ENCODE assay signal across 22 cellular contexts in genomic region chr5:96172436-96172835, GRCh38.
DNase-seq lines count a peak whose midpoint lies in the region; ATAC-seq and TF ChIP-seq lines count a peak whose summit lies in the region.
"Had no signal": no experiment of that assay in that cellular context is flagged by ENCODE, and none has a peak within 500 bp of the region (broad histone marks: within the 10 kb centered on the region; RNA-seq: fewer than 3 reads in every experiment).

No MANE protein-coding gene starts in this region.

- H3K36me3 Mint-ChIP-seq in HFFc6 (ENCODE audit: low read depth) = no peaks in the 10 kb centered on the region
- no peaks in the 10 kb centered on the region for H3K36me3 Mint-ChIP-seq in mesothelial cell of epicardium
- H3K36me3 Mint-ChIP-seq: type B pancreatic cell had no signal

- no peaks in the 10 kb centered on the region for H3K9me3 Mint-ChIP-seq in HFFc6
- H3K9me3 Mint-ChIP-seq in mesothelial cell of epicardium = no peaks in the 10 kb centered on the region
- H3K9me3 Mint-ChIP-seq: activated T-cell treated with anti-CD3 and anti-CD28 coated beads, Interleukin-2, amount 50 U/mL, for 72 hours; CD4-positive, alpha-beta T cell; stimulated activated naive CD8-positive, alpha-beta T cell treated with anti-CD3 and anti-CD28 coated beads, Interleukin-15, Interleukin-2, amounts not matched to agents 100 ng/mL and 50 ng/mL, for 24 hours; type B pancreatic cell had no signal

- intact Hi-C loops in lower lobe of right lung (cut with DNase I) = no loop called here

- POLR2A ChIA-PET in AG04449 (lab: Yijun Ruan, JAX) = no interaction called here

- no peaks in the 10 kb centered on the region for H3K27me3 ChIP-seq in lower lobe of right lung (ENCODE audit: low read depth)
- H3K27me3 ChIP-seq: gastroesophageal sphincter had no signal

- no peaks in the 10 kb centered on the region for H3K27me3 Mint-ChIP-seq in HFFc6 (ENCODE audit: insufficient read depth)
- peaks cover 2% of the 10 kb centered on the region for H3K27me3 Mint-ChIP-seq in mesothelial cell of epicardium (ENCODE audit: low read depth)
- H3K27me3 Mint-ChIP-seq: CD4-positive, alpha-beta T cell; type B pancreatic cell had no signal

- H3K4me3 Mint-ChIP-seq in HFFc6 = peak overlapping the region; percentile 1; the same call in 1 of the 2 replicates
- H3K4me3 Mint-ChIP-seq in mesothelial cell of epicardium = no peak overlapping the region
- H3K4me3 Mint-ChIP-seq: activated T-cell treated with anti-CD3 and anti-CD28 coated beads, Interleukin-2, amount 50 U/mL, for 72 hours; CD4-positive, alpha-beta T cell; stimulated activated naive CD8-positive, alpha-beta T cell treated with anti-CD3 and anti-CD28 coated beads, Interleukin-15, Interleukin-2, amounts not matched to agents 100 ng/mL and 50 ng/mL, for 24 hours; type B pancreatic cell had no signal

- CTCF ChIA-PET in AG04449 (lab: Yijun Ruan, JAX) = no interaction called here

- ATAC-seq in HG03108 (IDR thresholded peaks at IDR 0.05; ENCODE audit: unreplicated experiment) = no peak
- ATAC-seq in HG03520 (IDR thresholded peaks at IDR 0.05; ENCODE audit: unreplicated experiment) = no peak
- ATAC-seq in lower lobe of right lung = no peak
- ATAC-seq: activated T-cell treated with anti-CD3 and anti-CD28 coated beads, Interleukin-2, amount 50 U/mL, for 72 hours; gastroesophageal sphincter; right cardiac atrium had no signal

- H3K36me3 ChIP-seq in lower lobe of right lung = no peaks in the 10 kb centered on the region
- H3K36me3 ChIP-seq: gastroesophageal sphincter had no signal

- DNase-seq in AG04449 (ENCODE audit: low read depth, low spot score) (peak; percentile 69), HFFc6 (peak; percentile 55), astrocyte of the hippocampus (ENCODE audit: low read depth, low spot score) (peak; percentile 85), hepatic stellate cell (ENCODE audit: low spot score) (peak; percentile 37), mesothelial cell of epicardium (ENCODE audit: low spot score in 2 of 2, unreplicated experiment in 2 of 2) (no peak), lower lobe of right lung (no peak)
- DNase-seq: activated CD4-positive, CD25-positive, alpha-beta regulatory T cell; activated T-cell treated with anti-CD3 and anti-CD28 coated beads, Interleukin-2, amount 50 U/mL, for 72 hours; CD4-positive, alpha-beta T cell; cerebellar nuclear complex; H7; KG1; NCI-H1092; NCI-H524 treated with DMSO at 0.1 percent for 48 hours; occipital lobe; SIG-M5 had no signal

- H3K9me3 ChIP-seq in lower lobe of right lung = no peaks in the 10 kb centered on the region
- H3K9me3 ChIP-seq: gastroesophageal sphincter had no signal

- no peak for TF ChIP-seq CTCF in AG04449 (IDR thresholded peaks at IDR 0.05; ENCODE audit: insufficient read depth, low read length, missing control alignments)
- no peak for TF ChIP-seq CTCF in HFFc6 (IDR thresholded peaks at IDR 0.05)
- TF ChIP-seq CTCF in mesothelial cell of epicardium (IDR thresholded peaks at IDR 0.05; ENCODE audit: unreplicated experiment) = no peak
- TF ChIP-seq CTCF in lower lobe of right lung (IDR thresholded peaks at IDR 0.05) = no peak

- H3K4me1 ChIP-seq in lower lobe of right lung = no peaks in the 10 kb centered on the region

- no peak overlapping the region for H3K4me3 ChIP-seq in AG04449 (ENCODE audit: low read depth, low read length)
- no peak overlapping the region for H3K4me3 ChIP-seq in lower lobe of right lung
- H3K4me3 ChIP-seq: gastroesophageal sphincter had no signal

- H3K4me1 Mint-ChIP-seq in HFFc6 (ENCODE audit: low read depth) = peaks cover 49% of the 10 kb centered on the region
- H3K4me1 Mint-ChIP-seq in mesothelial cell of epicardium = peaks cover 11% of the 10 kb centered on the region

- H3K27ac Mint-ChIP-seq in HFFc6 = peak overlapping the region; percentile 9
- H3K27ac Mint-ChIP-seq in mesothelial cell of epicardium = no peak overlapping the region
- H3K27ac Mint-ChIP-seq: activated T-cell treated with anti-CD3 and anti-CD28 coated beads, Interleukin-2, amount 50 U/mL, for 72 hours; CD4-positive, alpha-beta T cell; stimulated activated naive CD8-positive, alpha-beta T cell treated with anti-CD3 and anti-CD28 coated beads, Interleukin-15, Interleukin-2, amounts not matched to agents 100 ng/mL and 50 ng/mL, for 24 hours; type B pancreatic cell had no signal

- no peak overlapping the region for H3K27ac ChIP-seq in lower lobe of right lung
- H3K27ac ChIP-seq: gastroesophageal sphincter had no signal

Comparison
In these comparisons a context has a peak if more than half of its experiments do, and no peak if none do; other contexts are left out.
1. DNase-seq: peak in AG04449 (single experiment), HFFc6 (single experiment), astrocyte of the hippocampus (single experiment) and hepatic stellate cell (single experiment); none in mesothelial cell of epicardium (0 of 2) and lower lobe of right lung (single experiment).